Comparison of ENCODE assay signal across 14 cellular contexts in genomic region chr18:51447351-51447896, GRCh38.
DNase-seq lines count a peak whose midpoint lies in the region; ATAC-seq and TF ChIP-seq lines count a peak whose summit lies in the region.
"Had no signal": no experiment of that assay in that cellular context is flagged by ENCODE, and none has a peak within 500 bp of the region (broad histone marks: within the 10 kb centered on the region; RNA-seq: fewer than 3 reads in every experiment).

No MANE protein-coding gene starts in this region.

- no CpG with 5 or more reads among the region's 9 CpGs for WGBS in neuronal stem cell (ENCODE audit: extremely low coverage in 2 of 2, insufficient read length in 2 of 2, insufficient replicate concordance in 1 of 2), 2 donors

- no peak overlapping the region for H3K9ac ChIP-seq in neuronal stem cell (ENCODE audit: low read depth, low read length, poor library complexity)

- TF ChIP-seq CTCF in CD8-positive, alpha-beta T cell (IDR thresholded peaks at IDR 0.05): no peak

- no peak overlapping the region for H2AFZ ChIP-seq in neuronal stem cell (ENCODE audit: low read length)

- H3K4ac ChIP-seq in neuronal stem cell (ENCODE audit: low read length): no peak overlapping the region

- no peaks in the 10 kb centered on the region for H3K79me1 ChIP-seq in neuronal stem cell (ENCODE audit: low read depth, low read length)

- no peak overlapping the region for H3K27ac Mint-ChIP-seq in CD8-positive, alpha-beta T cell

- H3K4me3 ChIP-seq in neuronal stem cell (ENCODE audit: low read length in 2 of 2): peak overlapping the region in 1 of 2 donors; percentile 20
- H3K4me3 ChIP-seq in CD8-positive, alpha-beta T cell (ENCODE audit: low read depth, low read length): no peak overlapping the region

- no peak overlapping the region for H3K4me3 Mint-ChIP-seq in CD8-positive, alpha-beta T cell

- no peak overlapping the region for H2BK12ac ChIP-seq in neuronal stem cell (ENCODE audit: low read length)

- H3K36me3 Mint-ChIP-seq in CD8-positive, alpha-beta T cell: no peaks in the 10 kb centered on the region

- H3K27me3 Mint-ChIP-seq in CD8-positive, alpha-beta T cell (ENCODE audit: low read depth): peaks cover 21% of the 10 kb centered on the region

- peak; percentile 56 for DNase-seq in Ammon's horn (ENCODE audit: low spot score)
- peak; percentile 24 for DNase-seq in NCI-H69 (lab: John Stamatoyannopoulos, UW)
- DNase-seq in head of caudate nucleus: peak in 31 of 42 donors; percentile 4 to 66 (median 30)
- no peak for DNase-seq in neuronal stem cell (ENCODE audit: low spot score)
- DNase-seq in CD8-positive, alpha-beta T cell: no peak
- no peak for DNase-seq in NCI-H82 treated with DMSO at 0.1 percent for 48 hours (lab: John Stamatoyannopoulos, UW; ENCODE audit: unreplicated experiment)
- DNase-seq: ACHN; activated CD8-positive, alpha-beta memory T cell treated with anti-CD3 and anti-CD28 coated beads, Interleukin-2, amount 50 U/mL, for 48 hours; DND-41; NCI-H510A; SHP77 treated with DMSO at 0.1 percent for 48 hours; small intestine had no signal

- H3K9me3 ChIP-seq in neuronal stem cell (replicated peaks in 1 of 2; ENCODE audit: control insufficient read depth in 2 of 2, insufficient read depth in 1 of 2, low read depth in 1 of 2, low read length in 2 of 2): no peaks in the 10 kb centered on the region
- no peaks in the 10 kb centered on the region for H3K9me3 ChIP-seq in CD8-positive, alpha-beta T cell (ENCODE audit: low read length)

- H3K9me3 Mint-ChIP-seq in CD8-positive, alpha-beta T cell: no peaks in the 10 kb centered on the region

- H3K23ac ChIP-seq in neuronal stem cell (ENCODE audit: low read depth, low read length, poor library complexity): no peak overlapping the region

- ATAC-seq in GM19455 (IDR thresholded peaks at IDR 0.05; ENCODE audit: unreplicated experiment) (no peak), HG03439 (IDR thresholded peaks at IDR 0.05; ENCODE audit: unreplicated experiment) (no peak)
- no peak for ATAC-seq in CD8-positive, alpha-beta T cell

- H3K14ac ChIP-seq in neuronal stem cell (ENCODE audit: low read length): no peak overlapping the region

- no peaks in the 10 kb centered on the region for H3K4me1 Mint-ChIP-seq in CD8-positive, alpha-beta T cell (ENCODE audit: low read depth)

- no peak overlapping the region for H3K4me2 ChIP-seq in neuronal stem cell (ENCODE audit: insufficient read depth, low read length, poor library complexity, severe bottlenecking)

- H2BK5ac ChIP-seq in neuronal stem cell (ENCODE audit: low read length): no peak overlapping the region

- peak overlapping the region; percentile 13 for H4K91ac ChIP-seq in neuronal stem cell (ENCODE audit: low read depth, low read length, poor library complexity)

- intact Hi-C loops in head of caudate nucleus (cut with DNase I): no loop called here
- intact Hi-C loops in CD8-positive, alpha-beta T cell (cut with DNase I, micrococcal nuclease): no loop called here

- no peak overlapping the region for H2BK120ac ChIP-seq in neuronal stem cell (ENCODE audit: low read depth, low read length)

- POLR2A ChIA-PET in CD8-positive, alpha-beta T cell (lab: Charles Lee): no interaction called here

- no peak overlapping the region for H3K27ac ChIP-seq in neuronal stem cell (replicated peaks; ENCODE audit: low read length)
- no peak overlapping the region for H3K27ac ChIP-seq in CD8-positive, alpha-beta T cell (ENCODE audit: low read depth, low read length)

- peak overlapping the region; percentile 78 for H3K18ac ChIP-seq in neuronal stem cell (ENCODE audit: low read length)

- H3K36me3 ChIP-seq in neuronal stem cell (replicated peaks in 1 of 2; ENCODE audit: control insufficient read depth in 2 of 2, insufficient read depth in 2 of 2, low read length in 2 of 2): no peaks in the 10 kb centered on the region
- H3K36me3 ChIP-seq in CD8-positive, alpha-beta T cell (ENCODE audit: insufficient read depth, low read length): no peaks in the 10 kb centered on the region

- CTCF ChIA-PET in CD8-positive, alpha-beta T cell (lab: Charles Lee): no interaction called here

- H2AK5ac ChIP-seq in neuronal stem cell (ENCODE audit: low read depth, low read length): peak overlapping the region; percentile 40

- no peaks in the 10 kb centered on the region for H3K27me3 ChIP-seq in neuronal stem cell (ENCODE audit: control insufficient read depth in 3 of 3, insufficient read depth in 3 of 3, low read depth in 1 of 3, low read length in 3 of 3)
- H3K27me3 ChIP-seq in CD8-positive, alpha-beta T cell (ENCODE audit: insufficient read depth, low read length): no peaks in the 10 kb centered on the region

- H3K4me1 ChIP-seq in neuronal stem cell (ENCODE audit: control insufficient read depth in 2 of 2, insufficient read depth in 1 of 2, low read depth in 1 of 2, low read length in 2 of 2): peaks cover 0 to 7% of the 10 kb centered on the region in 2 donors
- H3K4me1 ChIP-seq in CD8-positive, alpha-beta T cell (ENCODE audit: insufficient read depth, low read length): no peaks in the 10 kb centered on the region

- H2BK15ac ChIP-seq in neuronal stem cell (ENCODE audit: low read length): no peak overlapping the region

- no peak overlapping the region for H4K8ac ChIP-seq in neuronal stem cell (ENCODE audit: low read depth, low read length)

Comparison
In these comparisons a context has a peak if more than half of its experiments do, and no peak if none do; other contexts are left out.
1. DNase-seq: peak in Ammon's horn (single experiment), NCI-H69 (single experiment) and head of caudate nucleus (31 of 42); none in neuronal stem cell (single experiment), CD8-positive, alpha-beta T cell (0 of 7) and NCI-H82 treated with DMSO at 0.1 percent for 48 hours (single experiment).